ENCODE assay signal across 7 cellular contexts in genomic region chr12:15299947-15300346, GRCh38.
"Had no signal": no experiment of that assay in that cellular context is flagged by ENCODE, and none has a peak within 500 bp of the region (broad histone marks: within the 10 kb centered on the region; RNA-seq: fewer than 3 reads in every experiment).

No MANE protein-coding gene starts in this region.

- H3K27ac Mint-ChIP-seq: GM23338, H9, HFFc6 had no signal

- DNase-seq: H9, HCEC 1CT, HFFc6, IMR-90, KG1 had no signal

- H3K4me3 Mint-ChIP-seq: GM23338, H9, HFFc6 had no signal

- ATAC-seq: GM23338, K562 had no signal

- H3K4me3 ChIP-seq: GM23338, K562 had no signal

- H3K4me1 Mint-ChIP-seq: GM23338, H9 had no signal
